In the genomic region with DNA sequence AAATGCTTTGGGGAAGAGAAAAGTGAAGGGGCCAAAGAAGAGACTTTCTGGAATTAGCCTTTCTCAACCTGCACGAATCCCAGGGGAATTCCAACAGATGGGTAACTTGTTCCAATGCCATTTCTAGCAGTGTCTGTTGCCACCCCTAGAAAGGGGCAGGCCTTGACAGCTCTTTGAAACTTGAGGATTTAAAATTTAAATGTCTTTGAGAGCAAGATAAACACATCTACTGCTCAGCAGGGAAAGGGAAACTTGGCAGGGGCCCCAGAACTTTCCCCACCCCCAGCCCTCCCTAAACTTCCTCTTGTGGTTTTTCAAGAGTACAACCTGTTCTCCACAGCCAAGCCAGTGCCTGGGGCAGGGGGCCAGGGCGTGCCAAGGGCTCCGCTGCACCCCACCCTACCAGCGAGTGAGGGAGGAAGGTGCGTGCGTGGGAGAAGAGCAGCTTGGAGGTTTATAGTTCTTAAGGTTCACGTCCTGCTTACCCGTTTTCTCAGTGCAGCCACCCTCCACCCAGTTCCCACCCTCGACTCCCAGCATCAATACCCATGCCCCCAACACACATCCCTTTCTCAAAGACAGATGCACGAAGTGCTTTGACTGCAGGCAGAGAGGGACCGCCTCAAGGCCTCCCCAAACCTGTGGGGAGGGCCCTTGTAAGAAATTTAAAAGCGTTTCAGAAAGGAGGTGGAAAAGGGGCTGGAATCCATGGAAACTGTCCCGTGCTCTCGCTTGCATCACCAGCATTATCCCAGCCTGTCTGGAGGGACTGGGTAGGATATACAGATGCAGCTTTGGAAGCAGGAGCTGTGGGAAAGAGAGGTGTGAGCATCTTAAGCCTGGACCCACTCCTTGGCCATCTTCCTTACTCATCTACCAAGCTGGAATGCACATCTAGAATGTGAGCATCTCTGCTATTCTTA, we compare ENCODE assay signal across 8 cellular contexts.
DNase-seq lines count a peak whose midpoint lies in the region; ATAC-seq lines count a peak whose summit lies in the region.

No MANE protein-coding gene starts in this region.

- H3K36me3 ChIP-seq in mucosa of rectum (ENCODE audit: control insufficient read depth in 2 of 2, insufficient read depth in 2 of 2, low read length in 2 of 2), result no peaks in the 10 kb centered on the region

- H3K9ac ChIP-seq in mucosa of rectum (ENCODE audit: low read depth in 1 of 2, low read length in 2 of 2), result peak overlapping the region; percentile 56

- peak overlapping the region; percentile 60 to 87 for H3K4me3 ChIP-seq in mucosa of rectum (ENCODE audit: low read length in 2 of 2)

- H3K4me3 Mint-ChIP-seq in stimulated activated naive CD8-positive, alpha-beta T cell treated with anti-CD3 and anti-CD28 coated beads, Interleukin-15, amount 100 ng/mL, for 72 hours, result peak overlapping the region; percentile 89 to 96

- peak overlapping the region in 1 of 2 donors; percentile 84 for H3K27ac Mint-ChIP-seq in stimulated activated naive CD8-positive, alpha-beta T cell treated with anti-CD3 and anti-CD28 coated beads, Interleukin-15, amount 100 ng/mL, for 72 hours

- DNase-seq in NCI-H1417 (lab: John Stamatoyannopoulos, UW), result peak; percentile 43 to 78 (median 62)
- no peak for DNase-seq in NCI-H1417 treated with DMSO at 0.1 percent for 48 hours (lab: John Stamatoyannopoulos, UW)
- peak; percentile 5 for DNase-seq in NCI-H82 treated with DMSO at 0.1 percent for 48 hours (lab: John Stamatoyannopoulos, UW; ENCODE audit: unreplicated experiment)
- DNase-seq in activated CD8-positive, alpha-beta memory T cell treated with anti-CD3 and anti-CD28 coated beads, Interleukin-2, amount 50 U/mL, for 48 hours, result peak; percentile 76
- peak; percentile 60 for DNase-seq in epithelial cell of prostate (ENCODE audit: low read depth, low spot score)
- DNase-seq in stimulated activated naive CD8-positive, alpha-beta T cell treated with anti-CD3 and anti-CD28 coated beads, Interleukin-15, amount 100 ng/mL, for 72 hours, result peak; percentile 58 to 71
- DNase-seq in DMS114 treated with DMSO at 0.1 percent for 48 hours (lab: John Stamatoyannopoulos, UW; ENCODE audit: unreplicated experiment), result no peak

- peak overlapping the region; percentile 84 for H3K27ac ChIP-seq in epithelial cell of prostate
- H3K27ac ChIP-seq in mucosa of rectum (ENCODE audit: low read depth in 2 of 2, low read length in 2 of 2), result peak overlapping the region; percentile 85 to 86

- H3K4me1 Mint-ChIP-seq in stimulated activated naive CD8-positive, alpha-beta T cell treated with anti-CD3 and anti-CD28 coated beads, Interleukin-15, amount 100 ng/mL, for 72 hours, result peaks cover 85% of the 10 kb centered on the region

- H3K27me3 Mint-ChIP-seq in stimulated activated naive CD8-positive, alpha-beta T cell treated with anti-CD3 and anti-CD28 coated beads, Interleukin-15, amount 100 ng/mL, for 72 hours, result no peaks in the 10 kb centered on the region

- no peaks in the 10 kb centered on the region for H3K9me3 Mint-ChIP-seq in stimulated activated naive CD8-positive, alpha-beta T cell treated with anti-CD3 and anti-CD28 coated beads, Interleukin-15, amount 100 ng/mL, for 72 hours

- peak; percentile 11 for ATAC-seq in stimulated activated naive CD8-positive, alpha-beta T cell treated with anti-CD3 and anti-CD28 coated beads, Interleukin-15, amount 100 ng/mL, for 72 hours

- H3K9me3 ChIP-seq in mucosa of rectum (ENCODE audit: control insufficient read depth in 2 of 2, low read length in 2 of 2), result no peaks in the 10 kb centered on the region

- peaks cover 35 to 43% of the 10 kb centered on the region in 2 donors for H3K4me1 ChIP-seq in mucosa of rectum (ENCODE audit: control insufficient read depth in 2 of 2, insufficient read depth in 2 of 2, low read length in 2 of 2)

- H3K27me3 ChIP-seq in mucosa of rectum (ENCODE audit: control insufficient read depth in 2 of 2, insufficient read depth in 2 of 2, low read length in 2 of 2), result no peaks in the 10 kb centered on the region

Comparison
In these comparisons a context has a peak if more than half of its experiments do, and no peak if none do; other contexts are left out.
1. DNase-seq: peak in NCI-H1417 (3 of 3), NCI-H82 treated with DMSO at 0.1 percent for 48 hours (single experiment), activated CD8-positive, alpha-beta memory T cell treated with anti-CD3 and anti-CD28 coated beads, Interleukin-2, amount 50 U/mL, for 48 hours (single experiment), epithelial cell of prostate (single experiment) and stimulated activated naive CD8-positive, alpha-beta T cell treated with anti-CD3 and anti-CD28 coated beads, Interleukin-15, amount 100 ng/mL, for 72 hours (2 of 2); none in NCI-H1417 treated with DMSO at 0.1 percent for 48 hours (single experiment) and DMS114 treated with DMSO at 0.1 percent for 48 hours (single experiment).